In the genomic region with DNA sequence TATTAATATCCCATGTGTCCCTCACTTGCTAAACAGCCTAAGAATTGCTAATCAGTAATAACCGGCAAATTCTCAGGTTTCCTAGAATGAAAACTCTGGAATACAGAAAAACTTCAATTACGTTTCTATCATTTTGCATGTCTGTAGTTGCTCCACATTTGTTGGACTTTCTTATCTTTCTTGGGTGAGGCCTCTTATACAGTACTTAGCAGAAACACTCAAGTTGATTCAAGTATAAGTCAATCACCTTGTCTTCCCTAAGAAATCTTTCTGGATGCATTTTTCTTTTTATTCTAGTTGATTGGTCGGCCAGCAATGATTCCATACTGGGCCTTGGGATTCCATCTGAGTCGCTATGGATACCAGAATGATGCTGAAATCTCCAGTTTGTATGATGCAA, we compare ENCODE assay signal across 8 cellular contexts.
"Had no signal": no experiment of that assay in that cellular context is flagged by ENCODE, and none has a peak within 500 bp of the region (broad histone marks: within the 10 kb centered on the region; RNA-seq: fewer than 3 reads in every experiment).

No MANE protein-coding gene starts in this region.

- FAIRE-seq: H54, K562 had no signal

- H3K4me3 ChIP-seq: K562 had no signal

- ATAC-seq: K562 had no signal

- DNase-seq: GOT3, H9, HCEC 1CT, IMR-90, KG1 had no signal

- H3K27ac ChIP-seq: HL-60 had no signal
